26 cellular contexts compared by ENCODE assay signal in genomic region chr2:232454630-232455029, GRCh38. TPM values are rescaled to one million over a fixed set of nuclear protein-coding genes. Genes with fewer than 3 reads are reported as not detected.
"Had no signal": no experiment of that assay in that cellular context is flagged by ENCODE, and none has a peak within 500 bp of the region (broad histone marks: within the 10 kb centered on the region; RNA-seq: fewer than 3 reads in every experiment).

No MANE protein-coding gene starts in this region.

- ATAC-seq: esophagus mucosa; heart left ventricle; left ventricle myocardium superior; mucosa of descending colon; naive thymus-derived CD8-positive, alpha-beta T cell; stimulated activated memory B cell treated with anti-CD40 and anti-IgM and Interleukin-4, amounts not matched to agents 10 μg/mL and 1 μg/mL and 100 μg/mL, for 72 hours had no signal

- H3K9me3 ChIP-seq: heart left ventricle, mucosa of descending colon, right atrium auricular region, tibial artery had no signal

- H3K4me3 ChIP-seq: coronary artery, heart left ventricle, mucosa of descending colon, right atrium auricular region, smooth muscle cell, tibial artery had no signal

- H3K36me3 ChIP-seq: heart left ventricle, right atrium auricular region, tibial artery had no signal

- H3K4me1 ChIP-seq: heart left ventricle, right atrium auricular region, tibial artery had no signal

- H3K27ac ChIP-seq: coronary artery, heart left ventricle, right atrium auricular region, tibial artery had no signal

- DNase-seq: central memory CD4-positive, alpha-beta T cell; effector CD4-positive, alpha-beta T cell; endodermal cell; heart left ventricle; hypothalamus; left ventricle myocardium superior; mammary epithelial cell; mucosa of descending colon; naive thymus-derived CD8-positive, alpha-beta T cell; stimulated activated CD4-positive, alpha-beta T cell treated with anti-CD3 and anti-CD28 coated beads, Interleukin-4, amount 100 ng/mL, for 1 hour had no signal

- H3K4me2 ChIP-seq: smooth muscle cell had no signal

RNA-seq across cellular contexts. Expression of gene ALPI, which starts 1.3 kb away (rescaled TPM):
- total RNA-seq: chondrocyte; dermis microvascular lymphatic vessel endothelial cell; endodermal cell; esophagus mucosa; fibroblast of lung; frontal cortex; glomerular endothelial cell; heart left ventricle; left ventricle myocardium superior; mammary epithelial cell; naive thymus-derived CD8-positive, alpha-beta T cell; osteocyte; right atrium auricular region; smooth muscle cell; temporal lobe; ureter had no signal
- polyA plus RNA-seq: fibroblast of lung; heart left ventricle; keratinocyte; mammary epithelial cell; naive thymus-derived CD8-positive, alpha-beta T cell; neural cell; smooth muscle cell had no signal

RNA-seq across cellular contexts. Expression of gene ECEL1, which starts 33.0 kb away (rescaled TPM):
- total RNA-seq: dermis microvascular lymphatic vessel endothelial cell; esophagus mucosa; fibroblast of lung; glomerular endothelial cell; mammary epithelial cell; naive thymus-derived CD8-positive, alpha-beta T cell; right atrium auricular region; smooth muscle cell had no signal
- polyA plus RNA-seq: fibroblast of lung; keratinocyte; mammary epithelial cell; naive thymus-derived CD8-positive, alpha-beta T cell; smooth muscle cell had no signal

RNA-seq across cellular contexts. Expression of gene ALPG, which starts 48.0 kb away (rescaled TPM):
- total RNA-seq: chondrocyte; dermis microvascular lymphatic vessel endothelial cell; endodermal cell; esophagus mucosa; fibroblast of lung; frontal cortex; glomerular endothelial cell; heart left ventricle; left ventricle myocardium superior; mammary epithelial cell; naive thymus-derived CD8-positive, alpha-beta T cell; osteocyte; right atrium auricular region; smooth muscle cell; temporal lobe; ureter had no signal
- polyA plus RNA-seq: fibroblast of lung; heart left ventricle; keratinocyte; naive thymus-derived CD8-positive, alpha-beta T cell; neural cell; smooth muscle cell had no signal
